In the genomic region with DNA sequence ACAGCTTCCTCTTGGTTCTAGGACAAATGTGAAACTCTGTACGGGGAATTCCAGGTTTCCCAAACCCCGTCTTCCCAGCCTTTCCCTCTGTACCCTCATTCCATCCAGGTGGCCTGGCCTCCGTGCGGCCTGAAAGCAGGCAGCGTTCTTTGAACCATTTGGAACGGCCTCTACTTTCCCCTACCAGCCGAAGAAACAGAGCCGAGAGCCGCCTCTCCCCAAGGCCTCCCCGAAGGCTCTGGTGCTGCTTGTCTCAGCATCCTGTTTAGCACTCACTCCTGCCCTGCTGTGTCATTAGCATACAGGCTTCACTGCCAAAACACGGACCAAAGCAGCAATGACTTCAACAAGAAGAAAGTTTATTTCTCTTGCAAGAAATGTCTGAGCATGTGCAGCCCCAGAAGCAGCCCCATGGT, we compare ENCODE assay signal across 18 cellular contexts.
"Had no signal": no experiment of that assay in that cellular context is flagged by ENCODE, and none has a peak within 500 bp of the region (broad histone marks: within the 10 kb centered on the region; RNA-seq: fewer than 3 reads in every experiment).

No MANE protein-coding gene starts in this region.

- DNase-seq: cortex of kidney; dorsolateral prefrontal cortex; effector CD8-positive, alpha-beta T cell; foreskin melanocyte; left colon; left ventricle myocardium superior; mucosa of descending colon; naive thymus-derived CD8-positive, alpha-beta T cell; small intestine; stimulated activated CD4-positive, alpha-beta T cell treated with anti-CD3 and anti-CD28 coated beads, Interleukin-4, amount 100 ng/mL, for 1 hour; stimulated activated CD8-positive, alpha-beta memory T cell treated with anti-CD3 and anti-CD28 coated beads, Interleukin-4, amount 100 ng/mL, for 48 hours; testis; upper lobe of right lung had no signal

- H3K4me1 ChIP-seq: upper lobe of right lung had no signal

- H3K9me3 ChIP-seq: mucosa of descending colon, testis, upper lobe of right lung, vagina had no signal

- H3K27me3 ChIP-seq: dorsolateral prefrontal cortex, hepatocyte, testis, tibial nerve, upper lobe of right lung, vagina had no signal

- H3K36me3 ChIP-seq: tibial nerve, upper lobe of right lung, vagina had no signal

- H3K4me3 ChIP-seq: dorsolateral prefrontal cortex, hepatocyte, lung, mucosa of descending colon, testis, tibial nerve, upper lobe of right lung, vagina had no signal

- ATAC-seq: left colon; left ventricle myocardium superior; mucosa of descending colon; naive thymus-derived CD8-positive, alpha-beta T cell; stimulated activated memory B cell treated with anti-CD40 and anti-IgM and Interleukin-4, amounts not matched to agents 10 μg/mL and 1 μg/mL and 100 μg/mL, for 72 hours; upper lobe of right lung had no signal

- H3K27ac ChIP-seq: dorsolateral prefrontal cortex, hepatocyte, tibial nerve, upper lobe of right lung, vagina had no signal

- H3K4me2 ChIP-seq: hepatocyte had no signal

- H2AFZ ChIP-seq: hepatocyte had no signal
